Comparison of ENCODE assay signal across 18 cellular contexts in genomic region chr1:97245682-97246081, GRCh38.
DNase-seq lines count a peak whose midpoint lies in the region; TF ChIP-seq lines count a peak whose summit lies in the region.
"Had no signal": no experiment of that assay in that cellular context is flagged by ENCODE, and none has a peak within 500 bp of the region (broad histone marks: within the 10 kb centered on the region; RNA-seq: fewer than 3 reads in every experiment).

No MANE protein-coding gene starts in this region.

- H3K79me2 ChIP-seq in osteoblast (ENCODE audit: insufficient read depth, low read length), result no peaks in the 10 kb centered on the region

- H3K4me2 ChIP-seq in osteoblast (ENCODE audit: insufficient read depth, low read length), result peak overlapping the region; percentile 63

- no peak for TF ChIP-seq CTCF in osteoblast (IDR thresholded peaks at IDR 0.05; ENCODE audit: extremely low read depth, low read depth, low read length)
- TF ChIP-seq CTCF in tibial nerve (IDR thresholded peaks at IDR 0.05), result no peak
- no peak for TF ChIP-seq CTCF in sigmoid colon (IDR thresholded peaks at IDR 0.05)

- H2AFZ ChIP-seq in osteoblast (ENCODE audit: low read length), result peak overlapping the region; percentile 2

- peaks cover 14% of the 10 kb centered on the region for H3K4me1 ChIP-seq in osteoblast (ENCODE audit: insufficient read depth, low read length)
- H3K4me1 ChIP-seq in tibial nerve, result peaks cover 0 to 28% (median 0%) of the 10 kb centered on the region in 4 donors
- H3K4me1 ChIP-seq in sigmoid colon, result peaks cover 0 to 20% (median 3%) of the 10 kb centered on the region in 4 donors
- H3K4me1 ChIP-seq: body of pancreas had no signal

- H3K27me3 ChIP-seq in osteoblast (ENCODE audit: insufficient read depth, low read length) (no peaks in the 10 kb centered on the region), tibial nerve (no peaks in the 10 kb centered on the region), sigmoid colon (no peaks in the 10 kb centered on the region)
- H3K27me3 ChIP-seq: body of pancreas had no signal

- 21 to 65% methylated on average over 1 of the region's 1 CpG for WGBS in tibial nerve, 2 donors
- 9 to 38% methylated on average over 1 of the region's 1 CpG for WGBS in sigmoid colon, 2 donors

- H4K20me1 ChIP-seq in osteoblast (ENCODE audit: insufficient read depth, low read length), result no peaks in the 10 kb centered on the region

- TF ChIP-seq POLR2A in tibial nerve (IDR thresholded peaks at IDR 0.05), result no peak
- no peak for TF ChIP-seq POLR2A in sigmoid colon (IDR thresholded peaks at IDR 0.05)

- DNase-seq in AG08395 (ENCODE audit: low spot score) (peak; percentile 3), OCI-M1 (lab: John Stamatoyannopoulos, UW) (peak; percentile 54), fibroblast of the conjunctiva (ENCODE audit: low read depth) (peak; percentile 5), osteoblast (ENCODE audit: insufficient read length, low spot score, missing footprints) (no peak), head of caudate nucleus (no peak), tibial nerve (ENCODE audit: low spot score in 2 of 2) (no peak), sigmoid colon (no peak)
- no peak for DNase-seq in activated CD4-positive, CD25-positive, alpha-beta regulatory T cell treated with anti-CD3 and anti-CD28 coated beads, Interleukin-2, amount 50 U/mL, for 72 hours
- DNase-seq: activated CD8-positive, alpha-beta memory T cell treated with anti-CD3 and anti-CD28 coated beads for 24 hours; activated gamma-delta T cell; body of pancreas; DMS 273 treated with DMSO at 0.1 percent for 48 hours; endodermal cell; HCEC 1CT; naive B cell; NCI-H1105 treated with DMSO at 0.1 percent for 48 hours; stimulated activated naive CD8-positive, alpha-beta T cell treated with anti-CD3 and anti-CD28 coated beads, Interleukin-15, Interleukin-2, amounts not matched to agents 100 U/mL and 50 U/mL, for 24 hours had no signal

- peak overlapping the region; percentile 45 for H3K27ac ChIP-seq in osteoblast (ENCODE audit: low read depth, low read length)
- H3K27ac ChIP-seq in tibial nerve, result peak overlapping the region in 2 of 4 donors; percentile 60 to 61
- H3K27ac ChIP-seq in sigmoid colon, result no peak overlapping the region
- H3K27ac ChIP-seq: body of pancreas had no signal

- H3K36me3 ChIP-seq in osteoblast (ENCODE audit: insufficient read depth, low read length), result no peaks in the 10 kb centered on the region
- no peaks in the 10 kb centered on the region for H3K36me3 ChIP-seq in tibial nerve
- no peaks in the 10 kb centered on the region for H3K36me3 ChIP-seq in sigmoid colon

- H3K4me3 ChIP-seq in osteoblast (ENCODE audit: insufficient read depth, low read length) (peak overlapping the region; percentile 53), tibial nerve (peak overlapping the region in 1 of 4 donors; percentile 3), sigmoid colon (no peak overlapping the region)
- H3K4me3 ChIP-seq: body of pancreas, K562 had no signal

- intact Hi-C loops in head of caudate nucleus (cut with DNase I) (no loop called here), sigmoid colon (cut with DNase I) (no loop called here)

- TF ChIP-seq EP300 in tibial nerve (IDR thresholded peaks at IDR 0.05) (no peak), sigmoid colon (IDR thresholded peaks at IDR 0.05) (no peak)

- H3K9me3 ChIP-seq in osteoblast (ENCODE audit: low read depth, low read length), result no peaks in the 10 kb centered on the region
- H3K9me3 ChIP-seq in tibial nerve, result no peaks in the 10 kb centered on the region
- H3K9me3 ChIP-seq in sigmoid colon, result no peaks in the 10 kb centered on the region
- H3K9me3 ChIP-seq: body of pancreas had no signal

Comparison
In these comparisons a context has a peak if more than half of its experiments do, and no peak if none do; other contexts are left out.
1. DNase-seq: peak in AG08395 (single experiment), OCI-M1 (single experiment) and fibroblast of the conjunctiva (single experiment); none in osteoblast (single experiment), head of caudate nucleus (0 of 42), tibial nerve (0 of 2), sigmoid colon (single experiment) and activated CD4-positive, CD25-positive, alpha-beta regulatory T cell treated with anti-CD3 and anti-CD28 coated beads, Interleukin-2, amount 50 U/mL, for 72 hours (single experiment).